Comparison of ENCODE assay signal across 2 cellular contexts in the genomic region with DNA sequence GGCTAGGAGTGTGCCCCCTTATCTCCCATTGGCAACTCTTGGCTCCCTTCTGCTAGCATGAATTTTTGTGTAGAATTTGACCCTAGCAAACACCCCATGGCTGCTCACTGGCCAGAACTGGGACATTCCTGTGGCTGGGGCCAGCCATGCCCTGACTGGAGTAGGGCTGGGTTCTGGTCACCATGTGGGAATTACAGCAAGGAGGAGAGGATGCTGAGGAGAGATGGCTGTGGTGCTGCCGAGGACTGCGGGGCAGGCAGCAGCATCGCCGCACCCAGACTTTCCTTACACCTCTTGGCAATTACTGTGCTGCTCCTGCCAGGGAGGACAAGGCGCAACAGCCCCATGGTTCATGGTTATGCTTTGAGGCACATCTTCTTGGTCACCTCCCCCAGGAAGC.
TF ChIP-seq lines count a peak whose summit lies in the region.

No MANE protein-coding gene starts in this region.

TF ChIP-seq in HepG2, 621 proteins besides CTCF, POLR2A, EP300 and RAD21:
- TF ChIP-seq ZNF34 (CRISPR knock-in tag; IDR thresholded peaks at IDR 0.05; ENCODE audit: borderline replicate concordance) (no peak), SAP130 (CRISPR knock-in tag; IDR thresholded peaks at IDR 0.05; ENCODE audit: low read depth) (no peak), THYN1 (CRISPR knock-in tag; IDR thresholded peaks at IDR 0.05; ENCODE audit: borderline replicate concordance, low read depth) (no peak), ZNF44 (CRISPR knock-in tag; IDR thresholded peaks at IDR 0.05) (no peak), ZBTB7B (CRISPR knock-in tag; IDR thresholded peaks at IDR 0.05) (no peak), ETV5 (CRISPR knock-in tag; IDR thresholded peaks at IDR 0.05; ENCODE audit: borderline replicate concordance) (no peak)
TF ChIP-seq in HepG2: peak in this region for 0.

TF ChIP-seq in H1, 55 proteins besides CTCF, POLR2A, EP300 and RAD21:
- TF ChIP-seq SAP30 (IDR thresholded peaks at IDR 0.05; ENCODE audit: insufficient read depth, insufficient replicate concordance, low read length), result no peak
- TF ChIP-seq ZNF274 (IDR thresholded peaks at IDR 0.05; ENCODE audit: borderline replicate concordance, extremely low read depth, low read length), result no peak
- TF ChIP-seq EZH2 (IDR thresholded peaks at IDR 0.05; ENCODE audit: low read depth, low read length, severe bottlenecking), result no peak
- TF ChIP-seq JUND (IDR thresholded peaks at IDR 0.05; ENCODE audit: low read length), result no peak
- TF ChIP-seq CHD2 (IDR thresholded peaks at IDR 0.05; ENCODE audit: low read length), result no peak
- TF ChIP-seq BCL11A (IDR thresholded peaks at IDR 0.05; ENCODE audit: low read depth in 2 of 2, low read length in 2 of 2), result no peak
- TF ChIP-seq KDM4A (IDR thresholded peaks at IDR 0.05; ENCODE audit: low read depth, low read length, severe bottlenecking), result no peak
- TF ChIP-seq CHD1 (IDR thresholded peaks at IDR 0.05; ENCODE audit: low read depth, low read length), result no peak
- no peak for TF ChIP-seq ASH2L (IDR thresholded peaks at IDR 0.05; ENCODE audit: low read length)
- no peak for TF ChIP-seq CTBP2 (IDR thresholded peaks at IDR 0.05; ENCODE audit: borderline replicate concordance, insufficient read depth, insufficient read length, low read length)
- TF ChIP-seq HDAC2 (IDR thresholded peaks at IDR 0.05; ENCODE audit: borderline replicate concordance in 1 of 2, low read depth in 2 of 2, low read length in 2 of 2), result no peak
- no peak for TF ChIP-seq POU5F1 (IDR thresholded peaks at IDR 0.05; ENCODE audit: low read depth, low read length)
- no peak for TF ChIP-seq YY1 (IDR thresholded peaks at IDR 0.05; ENCODE audit: low read depth, low read length)
- TF ChIP-seq RNF2 (IDR thresholded peaks at IDR 0.05; ENCODE audit: borderline replicate concordance, low read depth, low read length, missing control alignments, poor library complexity, severe bottlenecking), result no peak
